ENCODE assay signal across 8 cellular contexts in the genomic region with DNA sequence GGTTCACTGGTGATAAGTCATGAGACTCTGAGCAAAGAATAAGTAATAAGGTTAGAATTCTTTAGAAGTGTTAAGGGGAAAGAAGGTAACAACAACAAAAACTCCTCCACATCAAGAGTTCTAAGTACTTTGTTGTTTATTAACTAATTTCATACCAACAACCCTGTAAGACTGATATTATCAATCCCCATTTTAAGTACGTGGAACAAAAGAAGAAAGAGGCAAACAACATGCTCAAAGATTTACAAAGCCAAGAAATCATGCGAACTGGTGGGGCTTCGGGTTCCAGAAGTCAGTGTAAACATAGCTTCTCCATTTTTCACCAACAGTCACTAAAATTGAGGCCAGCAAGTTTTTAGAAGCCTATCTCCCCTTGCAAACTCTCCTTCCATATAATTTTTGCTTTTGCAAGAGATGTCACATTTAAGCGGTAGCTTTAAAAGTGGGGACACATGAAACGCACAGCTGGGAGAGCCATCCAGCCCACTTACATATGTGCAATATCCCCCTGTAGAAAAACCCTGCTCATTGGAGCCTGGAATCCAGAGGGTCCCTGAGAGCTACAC. TPM values are rescaled to one million over a fixed set of nuclear protein-coding genes. Genes with fewer than 3 reads are reported as not detected.
DNase-seq lines count a peak whose midpoint lies in the region; ATAC-seq and TF ChIP-seq lines count a peak whose summit lies in the region.

No MANE protein-coding gene starts in this region.

- peaks cover 36% of the 10 kb centered on the region for H3K4me1 Mint-ChIP-seq in GM23338

- H3K4me3 ChIP-seq in GM23338 (peak overlapping the region; percentile 58), PC-9 (peak overlapping the region; percentile 77), epithelial cell of proximal tubule (ENCODE audit: low read depth, low read length) (peak overlapping the region; percentile 81), psoas muscle (peak overlapping the region; percentile 72)

- peak overlapping the region; percentile 94 for H3K27ac ChIP-seq in GM23338 (ENCODE audit: low read depth)
- H3K27ac ChIP-seq in PC-9 = peak overlapping the region; percentile 96
- peak overlapping the region; percentile 90 for H3K27ac ChIP-seq in psoas muscle

- BruUV-seq in PC-9 (replicated peaks; lab: Mats Ljungman, UMichigan) = no TSS peak

- H3F3A ChIP-seq in GM23338 (replicated peaks; ENCODE audit: low read depth) (peaks cover 5% of the 10 kb centered on the region; the same call in 1 of the 2 replicates), PC-9 (ENCODE audit: insufficient read depth, low read depth) (peaks cover 54% of the 10 kb centered on the region)

- POLR2A ChIA-PET in PC-9 (lab: Charles Lee; ENCODE audit: unreplicated experiment) = no interaction called here

- peaks cover 53% of the 10 kb centered on the region for H3K79me2 ChIP-seq in GM23338 (replicated peaks; ENCODE audit: insufficient read depth)
- peaks cover 57% of the 10 kb centered on the region for H3K79me2 ChIP-seq in PC-9 (ENCODE audit: low read depth)

- no peak for ATAC-seq in GM23338
- ATAC-seq in psoas muscle = no peak
- ATAC-seq in GM18867 (IDR thresholded peaks at IDR 0.05; ENCODE audit: unreplicated experiment) = no peak

- CTCF ChIA-PET in PC-9 (lab: Charles Lee) = interaction anchor here (0.7 kb wide), 1 partner anchor 16 kb away, joined by 4 read pairs; no protein-coding TSS in a partner anchor

- H3K4me1 ChIP-seq in GM23338 (ENCODE audit: insufficient read depth) = peaks cover 32% of the 10 kb centered on the region
- peaks cover 54% of the 10 kb centered on the region for H3K4me1 ChIP-seq in PC-9 (replicated peaks; ENCODE audit: insufficient read depth)
- H3K4me1 ChIP-seq in psoas muscle = peaks cover 28% of the 10 kb centered on the region

- no peaks in the 10 kb centered on the region for H3K9me3 Mint-ChIP-seq in GM23338

- no peak for DNase-seq in GM23338 (ENCODE audit: low spot score)
- DNase-seq in PC-9 = no peak
- no peak for DNase-seq in epithelial cell of proximal tubule (ENCODE audit: low read depth)
- DNase-seq in psoas muscle = no peak
- DNase-seq in effector CD8-positive, alpha-beta T cell (lab: John Stamatoyannopoulos, UW) = no peak
- no peak for DNase-seq in hippocampal formation (lab: John Stamatoyannopoulos, UW)
- no peak for DNase-seq in NCI-H345 (lab: John Stamatoyannopoulos, UW)

- H3K27me3 Mint-ChIP-seq in GM23338 (ENCODE audit: insufficient read depth, low read depth, poor library complexity) = peaks cover 9% of the 10 kb centered on the region

- WGBS in psoas muscle, 3 donors = 16 to 21% (median 17%) methylated on average over 5 of the region's 5 CpGs

- H3K27ac Mint-ChIP-seq in GM23338 = peak overlapping the region; percentile 98

- H3K4me2 ChIP-seq in GM23338 (peak overlapping the region; percentile 78), PC-9 (peak overlapping the region; percentile 91)

- peak overlapping the region; percentile 48 for H2AFZ ChIP-seq in GM23338
- H2AFZ ChIP-seq in PC-9 = peak overlapping the region; percentile 88

- H3K36me3 ChIP-seq in GM23338 (ENCODE audit: insufficient read depth) = no peaks in the 10 kb centered on the region
- no peaks in the 10 kb centered on the region for H3K36me3 ChIP-seq in PC-9 (ENCODE audit: low read depth)
- no peaks in the 10 kb centered on the region for H3K36me3 ChIP-seq in psoas muscle (ENCODE audit: insufficient read depth in 1 of 2, low read depth in 1 of 2)

- H3K9me2 ChIP-seq in GM23338 (ENCODE audit: insufficient read depth) (no peaks in the 10 kb centered on the region), PC-9 (ENCODE audit: insufficient read depth) (no peaks in the 10 kb centered on the region)

- H4K20me1 ChIP-seq in GM23338 (replicated peaks; ENCODE audit: insufficient read depth) (0 out of 2 replicates have a peak, but pooled peaks cover 3% of the 10 kb centered on the region), PC-9 (ENCODE audit: insufficient read depth) (0 out of 2 replicates have a peak, but pooled peaks cover 4% of the 10 kb centered on the region)

- intact Hi-C loops in PC-9 (cut with micrococcal nuclease; ENCODE audit: unreplicated experiment) (loop anchor here (5.0 to 10.0 kb wide), 2 partner anchors 38 to 100 kb away; a partner anchor contains a TSS), psoas muscle (cut with DNase I) (no loop called here)

- H3K27me3 ChIP-seq in GM23338 (ENCODE audit: insufficient read depth) (no peaks in the 10 kb centered on the region), PC-9 (ENCODE audit: insufficient read depth, low read depth) (no peaks in the 10 kb centered on the region), psoas muscle (ENCODE audit: insufficient read depth in 3 of 3, low read length in 2 of 3) (no peaks in the 10 kb centered on the region)

- TF ChIP-seq CTCF in GM23338 (conservative IDR thresholded peaks at IDR 0.05; ENCODE audit: low read depth in 2 of 2) (no peak), PC-9 (conservative IDR thresholded peaks at IDR 0.05) (no peak), epithelial cell of proximal tubule (conservative IDR thresholded peaks at IDR 0.05; ENCODE audit: low read depth, low read length) (no peak), psoas muscle (IDR thresholded peaks at IDR 0.05) (no peak)

- H3K9me3 ChIP-seq in PC-9 (ENCODE audit: insufficient read depth, low read depth) (no peaks in the 10 kb centered on the region), psoas muscle (no peaks in the 10 kb centered on the region)

- peak overlapping the region; percentile 86 for H3K4me3 Mint-ChIP-seq in GM23338

- H3K36me3 Mint-ChIP-seq in GM23338 (ENCODE audit: low read depth) = no peaks in the 10 kb centered on the region

TF ChIP-seq in GM23338, 12 proteins besides CTCF, POLR2A, EP300 and RAD21 (continues in another document):
- TF ChIP-seq JUNB (IDR thresholded peaks at IDR 0.05; ENCODE audit: unreplicated experiment) = no peak
- TF ChIP-seq ZNF114 (CRISPR knock-in tag; IDR thresholded peaks at IDR 0.05) = no peak
- no peak for TF ChIP-seq CREB1 (CRISPR knock-in tag; IDR thresholded peaks at IDR 0.05; ENCODE audit: low read depth)
- TF ChIP-seq ETS1 (IDR thresholded peaks at IDR 0.05) = no peak

RNA-seq across cellular contexts. Expression of gene SLC11A2, which starts 0.9 kb away (rescaled TPM):
- 48.9 and 68.6 TPM in 2 replicates for total RNA-seq in GM23338 (2014; rRNA removed; shearing (Covaris generic))
- polyA plus RNA-seq in GM23338 (2016; fragmentation: Nextera tagmentation; extraction: Ambion mirVana) = 17.2 and 19.4 TPM in 2 replicates
- total RNA-seq in PC-9 (2021) = 45.7 and 49.0 TPM in 2 replicates
- 34.6 and 43.7 TPM in 2 replicates for total RNA-seq in epithelial cell of proximal tubule
- 10 to 100 TPM; 15.7 to 55.3 (median 36.6) TPM for total RNA-seq in psoas muscle
- 10 to 100 TPM; 18.8 to 40.2 (median 26.1) TPM for polyA plus RNA-seq in psoas muscle

RNA-seq across cellular contexts. Expression of gene LETMD1, which starts 22.9 kb away (rescaled TPM):
- 29.9 and 43.0 TPM in 2 replicates for total RNA-seq in GM23338 (2014; rRNA removed; shearing (Covaris generic))
- polyA plus RNA-seq in GM23338 (2016; fragmentation: Nextera tagmentation; extraction: Ambion mirVana) = 15.7 and 15.8 TPM in 2 replicates
- 81.9 and 87.4 TPM in 2 replicates for total RNA-seq in PC-9 (2021)
- total RNA-seq in epithelial cell of proximal tubule = 20.3 and 29.2 TPM in 2 replicates
- 10 to 100 TPM; 22.2 to 29.5 (median 28.3) TPM for total RNA-seq in psoas muscle
- polyA plus RNA-seq in psoas muscle = 10 to 100 TPM; 17.4 to 41.5 (median 24.9) TPM

RNA-seq across cellular contexts. Expression of gene CSRNP2, which starts 58.1 kb away (rescaled TPM):
- total RNA-seq in GM23338 (2014; rRNA removed; shearing (Covaris generic)) = 28.8 and 30.9 TPM in 2 replicates
- 6.9 and 7.3 TPM in 2 replicates for polyA plus RNA-seq in GM23338 (2016; fragmentation: Nextera tagmentation; extraction: Ambion mirVana)
- 19.3 and 23.1 TPM in 2 replicates for total RNA-seq in PC-9 (2021)
- total RNA-seq in epithelial cell of proximal tubule = 18.4 and 25.1 TPM in 2 replicates
- total RNA-seq in psoas muscle = 10 to 100 TPM; 17.8 to 26.6 (median 18.5) TPM
- 10 to 100 TPM in 2 of 3 donors, 1 to 10 TPM in 1; 9.2 to 50.5 (median 11.9) TPM for polyA plus RNA-seq in psoas muscle
